In the genomic region with DNA sequence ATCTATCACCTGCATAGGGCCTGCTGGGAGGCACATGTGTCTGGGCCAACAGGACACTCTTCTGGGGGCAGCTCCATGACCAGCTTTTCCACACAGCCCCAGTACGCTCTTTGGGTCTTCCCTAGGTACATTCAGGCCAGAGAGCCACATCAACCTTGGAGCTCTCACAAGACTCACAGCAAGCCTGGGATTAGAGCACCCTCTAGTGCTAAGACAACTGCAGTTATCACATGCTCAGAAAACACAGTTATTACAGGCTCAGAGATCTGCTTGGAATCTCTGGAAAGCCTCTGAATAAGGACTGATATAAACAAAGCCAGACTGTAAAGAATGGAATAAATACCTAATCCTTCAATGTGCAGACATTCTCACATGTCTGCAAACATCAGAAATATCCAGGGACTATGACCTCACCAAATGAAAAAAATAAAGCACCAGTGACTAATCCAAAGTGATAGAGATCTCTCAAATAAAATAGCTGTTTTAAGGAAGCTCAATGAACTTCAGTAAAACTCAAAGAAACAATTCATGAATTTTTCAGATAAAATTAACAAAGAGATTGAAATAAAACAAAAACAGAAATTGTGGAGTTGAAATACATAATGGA, we compare ENCODE assay signal across 8 cellular contexts.
DNase-seq lines count a peak whose midpoint lies in the region; ATAC-seq, FAIRE-seq and TF ChIP-seq lines count a peak whose summit lies in the region.

No MANE protein-coding gene starts in this region.

- H3K4me3 ChIP-seq in AG10803 (ENCODE audit: low read length): no peak overlapping the region

- peak; percentile 36 for DNase-seq in AG10803 (ENCODE audit: low read depth)
- no peak for DNase-seq in GM12892 (ENCODE audit: insufficient read length)
- peak; percentile 43 for DNase-seq in RCC 7860 (ENCODE audit: low spot score)
- DNase-seq in fibroblast of gingiva (ENCODE audit: low read depth): peak; percentile 45
- peak; percentile 15 for DNase-seq in stimulated activated naive B cell treated with anti-CD40 and anti-IgM and Interleukin-4, amounts not matched to agents 10 μg/mL and 1 μg/mL and 100 μg/mL, for 72 hours
- DNase-seq in left cardiac atrium: no peak
- DNase-seq in amygdala (lab: John Stamatoyannopoulos, UW): no peak

- no peaks in the 10 kb centered on the region for H3K27me3 Mint-ChIP-seq in stimulated activated naive B cell treated with anti-CD40 and anti-IgM and Interleukin-4, amounts not matched to agents 10 μg/mL and 1 μg/mL and 100 μg/mL, for 72 hours

- FAIRE-seq in GM12892 (lab: Jason Lieb, UNC) (peak; percentile 83), RCC 7860 (lab: Jason Lieb, UNC) (no peak)

- no peak overlapping the region for H3K4me3 Mint-ChIP-seq in stimulated activated naive B cell treated with anti-CD40 and anti-IgM and Interleukin-4, amounts not matched to agents 10 μg/mL and 1 μg/mL and 100 μg/mL, for 72 hours

- H3K4me1 Mint-ChIP-seq in stimulated activated naive B cell treated with anti-CD40 and anti-IgM and Interleukin-4, amounts not matched to agents 10 μg/mL and 1 μg/mL and 100 μg/mL, for 72 hours: peaks cover 5 to 6% of the 10 kb centered on the region in 2 donors

- no peak overlapping the region for H3K27ac Mint-ChIP-seq in stimulated activated naive B cell treated with anti-CD40 and anti-IgM and Interleukin-4, amounts not matched to agents 10 μg/mL and 1 μg/mL and 100 μg/mL, for 72 hours

- peaks cover 5 to 6% of the 10 kb centered on the region in 2 donors for H3K9me3 Mint-ChIP-seq in stimulated activated naive B cell treated with anti-CD40 and anti-IgM and Interleukin-4, amounts not matched to agents 10 μg/mL and 1 μg/mL and 100 μg/mL, for 72 hours

- intact Hi-C loops in left cardiac atrium (cut with DNase I): no loop called here

- no peak for TF ChIP-seq POLR2A in GM12892 (IDR thresholded peaks at IDR 0.05; ENCODE audit: low read depth, low read length)

- H3K36me3 Mint-ChIP-seq in stimulated activated naive B cell treated with anti-CD40 and anti-IgM and Interleukin-4, amounts not matched to agents 10 μg/mL and 1 μg/mL and 100 μg/mL, for 72 hours: peaks cover 4 to 5% of the 10 kb centered on the region in 2 donors

- peak; percentile 67 for TF ChIP-seq CTCF in AG10803 (conservative IDR thresholded peaks at IDR 0.05; ENCODE audit: low read length)

- ATAC-seq in HG03432 (IDR thresholded peaks at IDR 0.05; ENCODE audit: unreplicated experiment): peak; percentile 62
- ATAC-seq in stimulated activated naive B cell treated with anti-CD40 and anti-IgM and Interleukin-4, amounts not matched to agents 10 μg/mL and 1 μg/mL and 100 μg/mL, for 72 hours (replicated peaks): peak; percentile 68 to 84
- ATAC-seq in left cardiac atrium: no peak

Comparison
In these comparisons a context has a peak if more than half of its experiments do, and no peak if none do; other contexts are left out.
1. DNase-seq: peak in AG10803 (single experiment), RCC 7860 (single experiment), fibroblast of gingiva (single experiment) and stimulated activated naive B cell treated with anti-CD40 and anti-IgM and Interleukin-4, amounts not matched to agents 10 μg/mL and 1 μg/mL and 100 μg/mL, for 72 hours (single experiment); none in GM12892 (single experiment), left cardiac atrium (single experiment) and amygdala (0 of 56).
2. ATAC-seq: peak in HG03432 (single experiment) and stimulated activated naive B cell treated with anti-CD40 and anti-IgM and Interleukin-4, amounts not matched to agents 10 μg/mL and 1 μg/mL and 100 μg/mL, for 72 hours (2 of 2); none in left cardiac atrium (0 of 2).